In genomic region chr17:9020824-9021157, GRCh38 we compare ENCODE assay signal across 8 cellular contexts. TPM values are rescaled to one million over a fixed set of nuclear protein-coding genes. Genes with fewer than 3 reads are reported as not detected.
DNase-seq lines count a peak whose midpoint lies in the region; ATAC-seq, FAIRE-seq and TF ChIP-seq lines count a peak whose summit lies in the region.

No MANE protein-coding gene starts in this region.

- 2% methylated on average over 19 of the region's 25 CpGs for WGBS in hepatocyte (ENCODE audit: low lambda C conversion rate, missing lambda C conversion rate)
- WGBS in small intestine, 3 donors, result 0 to 4% (median 1%) methylated on average over 18 to 25 of the region's 25 CpGs

- H3K27ac ChIP-seq in SK-N-MC (no peak overlapping the region), hepatocyte (no peak overlapping the region), small intestine (ENCODE audit: low read depth in 1 of 2, low read length in 1 of 2) (peak overlapping the region in 1 of 2 donors; percentile 45)

- H3K4me3 ChIP-seq in SK-N-MC, result peak overlapping the region; percentile 89
- H3K4me3 ChIP-seq in hepatocyte, result peak overlapping the region; percentile 72
- H3K4me3 ChIP-seq in small intestine (ENCODE audit: low read depth in 1 of 2, low read length in 2 of 2), result peak overlapping the region; percentile 30 to 56

- H3K27me3 ChIP-seq in hepatocyte (peaks cover 88% of the 10 kb centered on the region), small intestine (ENCODE audit: control insufficient read depth in 2 of 2, insufficient read depth in 2 of 2, low read length in 2 of 2) (peaks cover 16% of the 10 kb centered on the region in 2 donors)

- DNase-seq in SK-N-MC (ENCODE audit: low read depth, low spot score) (no peak), hepatocyte (ENCODE audit: low spot score) (no peak), small intestine (no peak), AG08396 (ENCODE audit: low spot score) (no peak), NCI-H510A (lab: John Stamatoyannopoulos, UW) (no peak)
- DNase-seq in stimulated activated naive CD4-positive, alpha-beta T cell (lab: John Stamatoyannopoulos, UW), result no peak

- H4K20me1 ChIP-seq in hepatocyte (ENCODE audit: insufficient read depth, poor library complexity, severe bottlenecking), result no peaks in the 10 kb centered on the region

- ATAC-seq in GM21528 (IDR thresholded peaks at IDR 0.05; ENCODE audit: low FRiP score, unreplicated experiment) (peak; percentile 30), GM21786 (IDR thresholded peaks at IDR 0.05; ENCODE audit: unreplicated experiment) (no peak)

- peak overlapping the region; percentile 100 for H3K4me2 ChIP-seq in hepatocyte

- H3K4me1 ChIP-seq in hepatocyte (ENCODE audit: insufficient read depth), result peaks cover 13% of the 10 kb centered on the region
- peaks cover 0 to 4% of the 10 kb centered on the region in 2 donors for H3K4me1 ChIP-seq in small intestine (ENCODE audit: control insufficient read depth in 2 of 2, insufficient read depth in 1 of 2, low read depth in 1 of 2, low read length in 1 of 2)

- FAIRE-seq in small intestine (lab: Jason Lieb, UNC), result no peak

- H3K79me2 ChIP-seq in hepatocyte, result no peaks in the 10 kb centered on the region

- H3K9ac ChIP-seq in SK-N-MC (ENCODE audit: insufficient read length), result peak overlapping the region; percentile 57

- H2AFZ ChIP-seq in hepatocyte, result peak overlapping the region; percentile 63

- H3K36me3 ChIP-seq in SK-N-MC (ENCODE audit: insufficient read depth, low read length) (no peaks in the 10 kb centered on the region), hepatocyte (replicated peaks; ENCODE audit: insufficient read depth, low read depth) (no peaks in the 10 kb centered on the region), small intestine (ENCODE audit: control insufficient read depth in 2 of 2, insufficient read depth in 2 of 2, low read length in 2 of 2) (no peaks in the 10 kb centered on the region)

- no peak for TF ChIP-seq CTCF in hepatocyte (IDR thresholded peaks at IDR 0.05; ENCODE audit: poor library complexity)

- H3K9me3 ChIP-seq in SK-N-MC (ENCODE audit: low read depth, low read length) (no peaks in the 10 kb centered on the region), hepatocyte (ENCODE audit: low read depth) (peaks cover 3% of the 10 kb centered on the region), small intestine (ENCODE audit: control insufficient read depth, low read depth) (no peaks in the 10 kb centered on the region)

- no peaks in the 10 kb centered on the region for H3K9me2 ChIP-seq in hepatocyte (replicated peaks; ENCODE audit: insufficient read depth)

RNA-seq across cellular contexts. Expression of gene NTN1, which starts 0.5 kb away (rescaled TPM):
- 1.5 and 2.1 TPM in 2 replicates for total RNA-seq in hepatocyte
- polyA plus RNA-seq in hepatocyte, result 0.42 and 0.44 TPM in 2 replicates
- polyA plus RNA-seq in small intestine, result 10 to 100 TPM in 1 of 3 donors, 1 to 10 TPM in 1, under 1 TPM in 1; 0.22 to 13.2 (median 1.1) TPM

RNA-seq across cellular contexts. Expression of gene PIK3R5, which starts 55.3 kb away (rescaled TPM):
- 0.12 and 2.6 TPM in 2 replicates for total RNA-seq in hepatocyte
- not detected in 2 replicates for polyA plus RNA-seq in hepatocyte
- polyA plus RNA-seq in small intestine, result 1 to 10 TPM; 1.3 to 4.6 (median 3.7) TPM
